In the genomic region with DNA sequence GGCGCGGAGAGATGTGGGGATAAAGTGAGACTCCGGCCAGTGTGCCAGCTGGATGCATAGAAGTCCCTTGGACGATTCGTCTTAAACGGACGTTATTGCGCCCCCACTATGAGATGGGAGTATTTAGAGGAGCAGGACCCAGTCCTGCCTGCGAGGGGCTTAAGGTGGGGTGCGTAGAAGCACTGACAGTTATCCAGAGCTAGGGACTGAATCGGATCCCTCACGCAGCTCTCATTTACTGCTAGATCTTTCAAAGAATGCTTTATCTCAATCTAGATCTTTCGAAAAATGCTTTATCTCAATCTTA, we compare ENCODE assay signal across 1 cellular context.
TF ChIP-seq lines count a peak whose summit lies in the region.

No MANE protein-coding gene starts in this region.

TF ChIP-seq in GM23338, 12 proteins besides CTCF, POLR2A, EP300 and RAD21 (continued from another document):
- TF ChIP-seq, protein P1, sequence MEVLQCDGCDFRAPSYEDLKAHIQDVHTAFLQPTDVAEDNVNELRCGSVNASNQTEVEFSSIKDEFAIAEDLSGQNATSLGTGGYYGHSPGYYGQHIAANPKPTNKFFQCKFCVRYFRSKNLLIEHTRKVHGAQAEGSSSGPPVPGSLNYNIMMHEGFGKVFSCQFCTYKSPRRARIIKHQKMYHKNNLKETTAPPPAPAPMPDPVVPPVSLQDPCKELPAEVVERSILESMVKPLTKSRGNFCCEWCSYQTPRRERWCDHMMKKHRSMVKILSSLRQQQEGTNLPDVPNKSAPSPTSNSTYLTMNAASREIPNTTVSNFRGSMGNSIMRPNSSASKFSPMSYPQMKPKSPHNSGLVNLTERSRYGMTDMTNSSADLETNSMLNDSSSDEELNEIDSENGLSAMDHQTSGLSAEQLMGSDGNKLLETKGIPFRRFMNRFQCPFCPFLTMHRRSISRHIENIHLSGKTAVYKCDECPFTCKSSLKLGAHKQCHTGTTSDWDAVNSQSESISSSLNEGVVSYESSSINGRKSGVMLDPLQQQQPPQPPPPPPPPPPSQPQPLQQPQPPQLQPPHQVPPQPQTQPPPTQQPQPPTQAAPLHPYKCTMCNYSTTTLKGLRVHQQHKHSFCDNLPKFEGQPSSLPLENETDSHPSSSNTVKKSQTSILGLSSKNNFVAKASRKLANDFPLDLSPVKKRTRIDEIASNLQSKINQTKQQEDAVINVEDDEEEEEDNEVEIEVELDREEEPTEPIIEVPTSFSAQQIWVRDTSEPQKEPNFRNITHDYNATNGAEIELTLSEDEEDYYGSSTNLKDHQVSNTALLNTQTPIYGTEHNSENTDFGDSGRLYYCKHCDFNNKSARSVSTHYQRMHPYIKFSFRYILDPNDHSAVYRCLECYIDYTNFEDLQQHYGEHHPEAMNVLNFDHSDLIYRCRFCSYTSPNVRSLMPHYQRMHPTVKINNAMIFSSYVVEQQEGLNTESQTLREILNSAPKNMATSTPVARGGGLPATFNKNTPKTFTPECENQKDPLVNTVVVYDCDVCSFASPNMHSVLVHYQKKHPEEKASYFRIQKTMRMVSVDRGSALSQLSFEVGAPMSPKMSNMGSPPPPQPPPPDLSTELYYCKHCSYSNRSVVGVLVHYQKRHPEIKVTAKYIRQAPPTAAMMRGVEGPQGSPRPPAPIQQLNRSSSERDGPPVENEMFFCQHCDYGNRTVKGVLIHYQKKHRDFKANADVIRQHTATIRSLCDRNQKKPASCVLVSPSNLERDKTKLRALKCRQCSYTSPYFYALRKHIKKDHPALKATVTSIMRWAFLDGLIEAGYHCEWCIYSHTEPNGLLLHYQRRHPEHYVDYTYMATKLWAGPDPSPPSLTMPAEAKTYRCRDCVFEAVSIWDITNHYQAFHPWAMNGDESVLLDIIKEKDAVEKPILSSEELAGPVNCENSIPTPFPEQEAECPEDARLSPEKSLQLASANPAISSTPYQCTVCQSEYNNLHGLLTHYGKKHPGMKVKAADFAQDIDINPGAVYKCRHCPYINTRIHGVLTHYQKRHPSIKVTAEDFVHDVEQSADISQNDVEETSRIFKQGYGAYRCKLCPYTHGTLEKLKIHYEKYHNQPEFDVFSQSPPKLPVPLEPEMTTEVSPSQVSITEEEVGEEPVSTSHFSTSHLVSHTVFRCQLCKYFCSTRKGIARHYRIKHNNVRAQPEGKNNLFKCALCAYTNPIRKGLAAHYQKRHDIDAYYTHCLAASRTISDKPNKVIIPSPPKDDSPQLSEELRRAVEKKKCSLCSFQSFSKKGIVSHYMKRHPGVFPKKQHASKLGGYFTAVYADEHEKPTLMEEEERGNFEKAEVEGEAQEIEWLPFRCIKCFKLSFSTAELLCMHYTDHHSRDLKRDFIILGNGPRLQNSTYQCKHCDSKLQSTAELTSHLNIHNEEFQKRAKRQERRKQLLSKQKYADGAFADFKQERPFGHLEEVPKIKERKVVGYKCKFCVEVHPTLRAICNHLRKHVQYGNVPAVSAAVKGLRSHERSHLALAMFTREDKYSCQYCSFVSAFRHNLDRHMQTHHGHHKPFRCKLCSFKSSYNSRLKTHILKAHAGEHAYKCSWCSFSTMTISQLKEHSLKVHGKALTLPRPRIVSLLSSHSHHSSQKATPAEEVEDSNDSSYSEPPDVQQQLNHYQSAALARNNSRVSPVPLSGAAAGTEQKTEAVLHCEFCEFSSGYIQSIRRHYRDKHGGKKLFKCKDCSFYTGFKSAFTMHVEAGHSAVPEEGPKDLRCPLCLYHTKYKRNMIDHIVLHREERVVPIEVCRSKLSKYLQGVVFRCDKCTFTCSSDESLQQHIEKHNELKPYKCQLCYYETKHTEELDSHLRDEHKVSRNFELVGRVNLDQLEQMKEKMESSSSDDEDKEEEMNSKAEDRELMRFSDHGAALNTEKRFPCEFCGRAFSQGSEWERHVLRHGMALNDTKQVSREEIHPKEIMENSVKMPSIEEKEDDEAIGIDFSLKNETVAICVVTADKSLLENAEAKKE (CRISPR knock-in tag; IDR thresholded peaks at IDR 0.05), result no peak
